In genomic region chr22:30881361-30882180, GRCh38 we compare ENCODE assay signal across 2 cellular contexts.
TF ChIP-seq lines count a peak whose summit lies in the region.

No MANE protein-coding gene starts in this region.

TF ChIP-seq in SK-N-SH, 30 proteins besides CTCF, POLR2A, EP300 and RAD21 (continued from another document):
- TF ChIP-seq IRF3 (IDR thresholded peaks at IDR 0.05; ENCODE audit: low read depth, low read length) (no peak), ELF1 (IDR thresholded peaks at IDR 0.05) (no peak), YY1 (IDR thresholded peaks at IDR 0.05; ENCODE audit: low read depth) (no peak), USF1 (IDR thresholded peaks at IDR 0.05; ENCODE audit: borderline replicate concordance, low read depth) (no peak), FOXM1 (IDR thresholded peaks at IDR 0.05; ENCODE audit: low read depth) (no peak), USF2 (IDR thresholded peaks at IDR 0.05; ENCODE audit: borderline replicate concordance, low read depth, low read length) (no peak), REST (IDR thresholded peaks at IDR 0.05; ENCODE audit: low read depth, low read length) (no peak), SIN3A (IDR thresholded peaks at IDR 0.05; ENCODE audit: borderline replicate concordance, low read depth, low read length) (no peak), GABPA (IDR thresholded peaks at IDR 0.05; ENCODE audit: low read depth) (no peak), SMC3 (IDR thresholded peaks at IDR 0.05; ENCODE audit: low read depth, low read length) (no peak), CHD2 (IDR thresholded peaks at IDR 0.05; ENCODE audit: low read length, partially characterized antibody) (no peak)

TF ChIP-seq in SK-N-SH treated with all-trans-retinoic acid at 6 μM for 48 hours, 23 proteins besides CTCF, POLR2A, EP300 and RAD21 (continued from another document):
- TF ChIP-seq, protein P1, sequence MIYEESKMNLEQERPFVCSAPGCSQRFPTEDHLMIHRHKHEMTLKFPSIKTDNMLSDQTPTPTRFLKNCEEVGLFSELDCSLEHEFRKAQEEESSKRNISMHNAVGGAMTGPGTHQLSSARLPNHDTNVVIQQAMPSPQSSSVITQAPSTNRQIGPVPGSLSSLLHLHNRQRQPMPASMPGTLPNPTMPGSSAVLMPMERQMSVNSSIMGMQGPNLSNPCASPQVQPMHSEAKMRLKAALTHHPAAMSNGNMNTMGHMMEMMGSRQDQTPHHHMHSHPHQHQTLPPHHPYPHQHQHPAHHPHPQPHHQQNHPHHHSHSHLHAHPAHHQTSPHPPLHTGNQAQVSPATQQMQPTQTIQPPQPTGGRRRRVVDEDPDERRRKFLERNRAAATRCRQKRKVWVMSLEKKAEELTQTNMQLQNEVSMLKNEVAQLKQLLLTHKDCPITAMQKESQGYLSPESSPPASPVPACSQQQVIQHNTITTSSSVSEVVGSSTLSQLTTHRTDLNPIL (CRISPR knock-in tag; IDR thresholded peaks at IDR 0.05; ENCODE audit: low read depth), result no peak
- TF ChIP-seq RARB (CRISPR knock-in tag; IDR thresholded peaks at IDR 0.05), result no peak
- no peak for TF ChIP-seq ZNF8 (CRISPR knock-in tag; IDR thresholded peaks at IDR 0.05)
